ENCODE assay signal across 20 cellular contexts in genomic region chr12:115722181-115722580, GRCh38.
DNase-seq lines count a peak whose midpoint lies in the region; ATAC-seq and TF ChIP-seq lines count a peak whose summit lies in the region.
"Had no signal": no experiment of that assay in that cellular context is flagged by ENCODE, and none has a peak within 500 bp of the region (broad histone marks: within the 10 kb centered on the region; RNA-seq: fewer than 3 reads in every experiment).

No MANE protein-coding gene starts in this region.

- H3K27me3 ChIP-seq in transverse colon, result no peaks in the 10 kb centered on the region
- H3K27me3 ChIP-seq in heart right ventricle, result peaks cover 0 to 20% (median 5%) of the 10 kb centered on the region in 7 donors
- H3K27me3 ChIP-seq: BLaER1 treated with 17β-estradiol and CSF1 and Interleukin-3, amounts not matched to agents 10 nM and 100 nM had no signal

- no peak for TF ChIP-seq POLR2A in transverse colon (IDR thresholded peaks at IDR 0.05)

- in situ Hi-C loops in transverse colon (cut with MboI; ENCODE audit: low pct_ligation_motif_present in 1 of 4, low pct_unique_long_range_greater_than_20kb in 1 of 4, low sequenced_read_pairs in 3 of 4), result no loop called here

- no peaks in the 10 kb centered on the region for H3K4me1 Mint-ChIP-seq in T-helper 17 cell
- H3K4me1 Mint-ChIP-seq: B cell; CD4-positive, alpha-beta memory T cell; CD4-positive, CD25-positive, alpha-beta regulatory T cell; CD8-positive, alpha-beta memory T cell had no signal

- no peaks in the 10 kb centered on the region for H3K36me3 Mint-ChIP-seq in T-helper 17 cell (ENCODE audit: low read depth)
- H3K36me3 Mint-ChIP-seq: CD4-positive, alpha-beta memory T cell; CD4-positive, CD25-positive, alpha-beta regulatory T cell; CD8-positive, alpha-beta memory T cell had no signal

- H3K27ac ChIP-seq in transverse colon (peak overlapping the region in 2 of 4 donors; percentile 5 to 8), heart right ventricle (no peak overlapping the region)
- H3K27ac ChIP-seq: 22Rv1; A549; BLaER1 treated with 17β-estradiol and CSF1 and Interleukin-3, amounts not matched to agents 10 nM and 100 nM; C4-2B had no signal

- 66% methylated on average over 2 of the region's 2 CpGs; no CpG with 5 or more reads in 1 of the 2 donors for WGBS in transverse colon (ENCODE audit: low coverage in 1 of 2), 2 donors
- 89 to 91% methylated on average over 2 of the region's 2 CpGs for WGBS in heart right ventricle, 2 donors

- intact Hi-C loops in left colon (cut with DNase I, micrococcal nuclease), result no loop called here
- intact Hi-C loops in transverse colon (cut with DNase I; ENCODE audit: low total_unique reads), result no loop called here
- intact Hi-C loops in heart right ventricle (cut with DNase I), result no loop called here

- H3K4me3 ChIP-seq in transverse colon (no peak overlapping the region), heart right ventricle (no peak overlapping the region)
- H3K4me3 ChIP-seq: A549; BLaER1 treated with 17β-estradiol and CSF1 and Interleukin-3, amounts not matched to agents 10 nM and 100 nM had no signal

- peak; percentile 99 for ATAC-seq in left colon
- ATAC-seq in T-helper 17 cell, result no peak
- ATAC-seq in GM19452 (IDR thresholded peaks at IDR 0.05; ENCODE audit: unreplicated experiment), result no peak
- no peak for ATAC-seq in heart right ventricle
- ATAC-seq: A549 had no signal

- no peaks in the 10 kb centered on the region for H3K9me3 ChIP-seq in transverse colon
- no peaks in the 10 kb centered on the region for H3K9me3 ChIP-seq in T-helper 17 cell (ENCODE audit: control insufficient read depth, low read length, poor library complexity, severe bottlenecking)
- no peaks in the 10 kb centered on the region for H3K9me3 ChIP-seq in heart right ventricle
- H3K9me3 ChIP-seq: A549; BLaER1 treated with 17β-estradiol and CSF1 and Interleukin-3, amounts not matched to agents 10 nM and 100 nM had no signal

- DNase-seq in NCI-H510A treated with DMSO at 0.1 percent for 48 hours (lab: John Stamatoyannopoulos, UW) (peak; percentile 25), NCI-H510A (lab: John Stamatoyannopoulos, UW) (no peak), left colon (peak; percentile 44 to 53), mucosa of gallbladder (ENCODE audit: low spot score) (peak; percentile 33), transverse colon (peak; percentile 39), T-helper 17 cell (no peak), heart right ventricle (no peak)
- DNase-seq: AML-193; CD4-positive, alpha-beta memory T cell; CD4-positive, CD25-positive, alpha-beta regulatory T cell; CD8-positive, alpha-beta memory T cell; COR-L47; DMS79 treated with DMSO at 0.1 percent for 48 hours; GF-D8 had no signal

- no peaks in the 10 kb centered on the region for H3K27me3 Mint-ChIP-seq in T-helper 17 cell
- H3K27me3 Mint-ChIP-seq: B cell; CD4-positive, alpha-beta memory T cell; CD4-positive, CD25-positive, alpha-beta regulatory T cell had no signal

- H3K4me1 ChIP-seq in transverse colon (peaks cover 0 to 9% (median 0%) of the 10 kb centered on the region in 4 donors), heart right ventricle (no peaks in the 10 kb centered on the region)
- H3K4me1 ChIP-seq: A549; BLaER1 treated with 17β-estradiol and CSF1 and Interleukin-3, amounts not matched to agents 10 nM and 100 nM had no signal

- no peak overlapping the region for H3K4me3 Mint-ChIP-seq in T-helper 17 cell
- H3K4me3 Mint-ChIP-seq: B cell; CD4-positive, alpha-beta memory T cell; CD4-positive, CD25-positive, alpha-beta regulatory T cell; CD8-positive, alpha-beta memory T cell had no signal

- TF ChIP-seq CTCF in transverse colon (IDR thresholded peaks at IDR 0.05) (no peak), heart right ventricle (IDR thresholded peaks at IDR 0.05) (no peak)

- TF ChIP-seq EP300 in transverse colon (IDR thresholded peaks at IDR 0.05; ENCODE audit: low read depth), result no peak

- no peaks in the 10 kb centered on the region for H3K36me3 ChIP-seq in transverse colon
- H3K36me3 ChIP-seq in heart right ventricle, result no peaks in the 10 kb centered on the region
- H3K36me3 ChIP-seq: BLaER1 treated with 17β-estradiol and CSF1 and Interleukin-3, amounts not matched to agents 10 nM and 100 nM had no signal

- H3K27ac Mint-ChIP-seq in T-helper 17 cell, result no peak overlapping the region
- H3K27ac Mint-ChIP-seq: B cell; CD4-positive, alpha-beta memory T cell; CD4-positive, CD25-positive, alpha-beta regulatory T cell; CD8-positive, alpha-beta memory T cell had no signal

Comparison
In these comparisons a context has a peak if more than half of its experiments do, and no peak if none do; other contexts are left out.
1. DNase-seq: peak in NCI-H510A treated with DMSO at 0.1 percent for 48 hours (single experiment), left colon (2 of 2), mucosa of gallbladder (single experiment) and transverse colon (single experiment); none in NCI-H510A (single experiment), T-helper 17 cell (0 of 3) and heart right ventricle (0 of 2).